ENCODE assay signal across 35 cellular contexts in genomic region chr2:133856678-133857077, GRCh38.
"Had no signal": no experiment of that assay in that cellular context is flagged by ENCODE, and none has a peak within 500 bp of the region (broad histone marks: within the 10 kb centered on the region; RNA-seq: fewer than 3 reads in every experiment).

No MANE protein-coding gene starts in this region.

- H3K27me3 ChIP-seq: MG63 had no signal

- DNase-seq: Karpas-422, Kasumi-1, MG63, MM.1S, MV-4-11, NCI-H1048, NCI-H1092, NCI-H1092 treated with DMSO at 0.1 percent for 48 hours, NCI-H1105, NCI-H1105 treated with DMSO at 0.1 percent for 48 hours, NCI-H1417, NCI-H1417 treated with DMSO at 0.1 percent for 48 hours, NCI-H1436, NCI-H1436 treated with DMSO at 0.1 percent for 48 hours, NCI-H146, NCI-H1694, NCI-H1694 treated with DMSO at 0.1 percent for 48 hours, NCI-H187, NCI-H187 treated with DMSO at 0.1 percent for 48 hours, NCI-H1930, NCI-H2029, NCI-H2029 treated with DMSO at 0.1 percent for 48 hours, NCI-H2081, NCI-H2081 treated with DMSO at 0.1 percent for 48 hours, NCI-H2107, NCI-H2171, NCI-H2171 treated with DMSO at 0.1 percent for 48 hours, NCI-H2227 treated with DMSO at 0.1 percent for 48 hours, NCI-H226, NCI-H345, NCI-H446, NCI-H446 treated with DMSO at 0.1 percent for 48 hours, NCI-H510A, NCI-H510A treated with DMSO at 0.1 percent for 48 hours, NCI-H524 had no signal

- H3K4me3 ChIP-seq: MG63 had no signal

- H3K9me3 ChIP-seq: MG63 had no signal

- H3K36me3 ChIP-seq: MG63 had no signal
